Comparison of ENCODE assay signal across 18 cellular contexts in genomic region chr2:242022550-242023290, GRCh38.
DNase-seq lines count a peak whose midpoint lies in the region; ATAC-seq and TF ChIP-seq lines count a peak whose summit lies in the region.
"Had no signal": no experiment of that assay in that cellular context is flagged by ENCODE, and none has a peak within 500 bp of the region (broad histone marks: within the 10 kb centered on the region; RNA-seq: fewer than 3 reads in every experiment).

No MANE protein-coding gene starts in this region.

- no peak for DNase-seq in activated naive CD4-positive, alpha-beta T cell treated with anti-CD3 and anti-CD28 coated beads, Interleukin-2, amount 50 U/mL, for 72 hours (ENCODE audit: low spot score in 2 of 2)
- peak; percentile 73 for DNase-seq in NAMALWA (ENCODE audit: low spot score)
- DNase-seq in WERI-Rb-1 = peak; percentile 3
- DNase-seq in sigmoid colon = peak; percentile 36
- no peak for DNase-seq in colonic mucosa
- DNase-seq: Caco-2, EL, Kasumi-1, MV-4-11, NCI-H1436 treated with DMSO at 0.1 percent for 48 hours, NCI-H2081, NCI-H2227 treated with DMSO at 0.1 percent for 48 hours, NCI-H524, SHP77 treated with DMSO at 0.1 percent for 48 hours had no signal

- no peak for TF ChIP-seq EP300 in sigmoid colon (IDR thresholded peaks at IDR 0.05)

- H3K4me3 ChIP-seq in WERI-Rb-1 (ENCODE audit: low read depth, low read length) = no peak overlapping the region
- no peak overlapping the region for H3K4me3 ChIP-seq in sigmoid colon
- no peak overlapping the region for H3K4me3 ChIP-seq in colonic mucosa

- WGBS in sigmoid colon, 2 donors = 59 to 77% methylated on average over 12 of the region's 12 CpGs

- H3K27ac ChIP-seq in WERI-Rb-1 (no peak overlapping the region), sigmoid colon (no peak overlapping the region), colonic mucosa (no peak overlapping the region)

- H3K27me3 ChIP-seq in WERI-Rb-1 (ENCODE audit: insufficient read depth, low read depth, severe bottlenecking) (no peaks in the 10 kb centered on the region), sigmoid colon (peaks cover 0 to 26% (median 6%) of the 10 kb centered on the region in 3 donors), colonic mucosa (no peaks in the 10 kb centered on the region)

- H3K9me3 ChIP-seq in WERI-Rb-1 (ENCODE audit: severe bottlenecking) (no peaks in the 10 kb centered on the region), sigmoid colon (no peaks in the 10 kb centered on the region), colonic mucosa (no peaks in the 10 kb centered on the region)
- H3K9me3 ChIP-seq: Caco-2 had no signal

- peaks cover 2% of the 10 kb centered on the region for H3K27me3 Mint-ChIP-seq in activated naive CD4-positive, alpha-beta T cell treated with anti-CD3 and anti-CD28 coated beads, Interleukin-2, amount 50 U/mL, for 24 hours

- H3K4me3 Mint-ChIP-seq in activated naive CD4-positive, alpha-beta T cell treated with anti-CD3 and anti-CD28 coated beads, Interleukin-2, amount 50 U/mL, for 24 hours = no peak overlapping the region

- no peak for TF ChIP-seq POLR2A in sigmoid colon (IDR thresholded peaks at IDR 0.05)

- H3K4me1 Mint-ChIP-seq in activated naive CD4-positive, alpha-beta T cell treated with anti-CD3 and anti-CD28 coated beads, Interleukin-2, amount 50 U/mL, for 24 hours = peaks cover 5% of the 10 kb centered on the region

- H3K9me3 Mint-ChIP-seq in activated naive CD4-positive, alpha-beta T cell treated with anti-CD3 and anti-CD28 coated beads, Interleukin-2, amount 50 U/mL, for 24 hours = peaks cover 10% of the 10 kb centered on the region
- H3K9me3 Mint-ChIP-seq in activated naive CD4-positive, alpha-beta T cell treated with anti-CD3 and anti-CD28 coated beads, Interleukin-2, amount 50 U/mL, for 72 hours = peaks cover 0 to 14% of the 10 kb centered on the region in 2 donors

- intact Hi-C loops in sigmoid colon (cut with DNase I) = no loop called here
- intact Hi-C loops in colonic mucosa (cut with DNase I) = no loop called here

- H3K36me3 Mint-ChIP-seq in activated naive CD4-positive, alpha-beta T cell treated with anti-CD3 and anti-CD28 coated beads, Interleukin-2, amount 50 U/mL, for 24 hours = peaks cover 40% of the 10 kb centered on the region
- peaks cover 6 to 26% of the 10 kb centered on the region in 2 donors for H3K36me3 Mint-ChIP-seq in activated naive CD4-positive, alpha-beta T cell treated with anti-CD3 and anti-CD28 coated beads, Interleukin-2, amount 50 U/mL, for 72 hours

- no peak for ATAC-seq in activated naive CD4-positive, alpha-beta T cell treated with anti-CD3 and anti-CD28 coated beads, Interleukin-2, amount 50 U/mL, for 72 hours
- ATAC-seq in HG02852 (IDR thresholded peaks at IDR 0.05; ENCODE audit: unreplicated experiment) (no peak), HG03521 (IDR thresholded peaks at IDR 0.05; ENCODE audit: unreplicated experiment) (no peak)
- ATAC-seq: SK-N-SH treated with all-trans-retinoic acid at 6 μM for 48 hours had no signal

- no peak overlapping the region for H3K9ac ChIP-seq in colonic mucosa (ENCODE audit: low read depth in 2 of 2, low read length in 2 of 2)

- H3K36me3 ChIP-seq in WERI-Rb-1 = no peaks in the 10 kb centered on the region
- no peaks in the 10 kb centered on the region for H3K36me3 ChIP-seq in sigmoid colon
- H3K36me3 ChIP-seq in colonic mucosa = no peaks in the 10 kb centered on the region

- H3K4me1 ChIP-seq in sigmoid colon (no peaks in the 10 kb centered on the region), colonic mucosa (no peaks in the 10 kb centered on the region)
- H3K4me1 ChIP-seq: Caco-2 had no signal

- peak overlapping the region; percentile 83 for H3K27ac Mint-ChIP-seq in activated naive CD4-positive, alpha-beta T cell treated with anti-CD3 and anti-CD28 coated beads, Interleukin-2, amount 50 U/mL, for 24 hours
- H3K27ac Mint-ChIP-seq in activated naive CD4-positive, alpha-beta T cell treated with anti-CD3 and anti-CD28 coated beads, Interleukin-2, amount 50 U/mL, for 72 hours = no peak overlapping the region

- TF ChIP-seq CTCF in WERI-Rb-1 (IDR thresholded peaks at IDR 0.05; ENCODE audit: low read depth, low read length) (no peak), sigmoid colon (IDR thresholded peaks at IDR 0.05) (no peak), colonic mucosa (IDR thresholded peaks at IDR 0.05) (no peak)

Comparison
In these comparisons a context has a peak if more than half of its experiments do, and no peak if none do; other contexts are left out.
1. DNase-seq: peak in NAMALWA (single experiment), WERI-Rb-1 (single experiment) and sigmoid colon (single experiment); none in activated naive CD4-positive, alpha-beta T cell treated with anti-CD3 and anti-CD28 coated beads, Interleukin-2, amount 50 U/mL, for 72 hours (0 of 2) and colonic mucosa (single experiment).